9 cellular contexts compared by ENCODE assay signal in genomic region chr10:104809288-104810090, GRCh38.
DNase-seq lines count a peak whose midpoint lies in the region; ATAC-seq and TF ChIP-seq lines count a peak whose summit lies in the region.
"Had no signal": no experiment of that assay in that cellular context is flagged by ENCODE, and none has a peak within 500 bp of the region (broad histone marks: within the 10 kb centered on the region; RNA-seq: fewer than 3 reads in every experiment).

No MANE protein-coding gene starts in this region.

- no peaks in the 10 kb centered on the region for H4K20me1 ChIP-seq in MM.1S (ENCODE audit: insufficient read depth, low read length)

- peaks cover 0 to 9% (median under 1%) of the 10 kb centered on the region in 8 donors for H3K9me3 Mint-ChIP-seq in CD4-positive, alpha-beta memory T cell
- no peaks in the 10 kb centered on the region for H3K9me3 Mint-ChIP-seq in activated CD4-positive, alpha-beta T cell treated with anti-CD3 and anti-CD28 coated beads, Interleukin-2, amount 10 ng/mL, durations not matched to agents 7 days and 5 days

- H3F3A ChIP-seq in MM.1S (ENCODE audit: insufficient read depth, low read length): no peaks in the 10 kb centered on the region

- no peaks in the 10 kb centered on the region for H3K4me1 Mint-ChIP-seq in CD4-positive, alpha-beta memory T cell
- H3K4me1 Mint-ChIP-seq in activated CD4-positive, alpha-beta T cell treated with anti-CD3 and anti-CD28 coated beads, Interleukin-2, amount 10 ng/mL, durations not matched to agents 7 days and 5 days: peaks cover 6% of the 10 kb centered on the region

- H3K27me3 Mint-ChIP-seq in CD4-positive, alpha-beta memory T cell: peaks cover 2 to 5% of the 10 kb centered on the region in 2 donors
- H3K27me3 Mint-ChIP-seq in activated CD4-positive, alpha-beta T cell treated with anti-CD3 and anti-CD28 coated beads, Interleukin-2, amount 10 ng/mL, durations not matched to agents 7 days and 5 days: no peaks in the 10 kb centered on the region

- no peaks in the 10 kb centered on the region for H3K36me3 Mint-ChIP-seq in CD4-positive, alpha-beta memory T cell
- H3K36me3 Mint-ChIP-seq in activated CD4-positive, alpha-beta T cell treated with anti-CD3 and anti-CD28 coated beads, Interleukin-2, amount 10 ng/mL, durations not matched to agents 7 days and 5 days (ENCODE audit: low read depth): no peaks in the 10 kb centered on the region

- no peaks in the 10 kb centered on the region for H3K9me2 ChIP-seq in MM.1S (replicated peaks; ENCODE audit: insufficient read depth, low read length)

- 66 to 71% methylated on average over 6 of the region's 6 CpGs for WGBS in heart right ventricle, 2 donors

- no peak overlapping the region for H2AFZ ChIP-seq in MM.1S (ENCODE audit: low read length)

- no peak overlapping the region for H3K9ac ChIP-seq in MM.1S (ENCODE audit: low read length)

- H3K4me1 ChIP-seq in MM.1S (ENCODE audit: low read length): peaks cover 13% of the 10 kb centered on the region
- H3K4me1 ChIP-seq in CD4-positive, alpha-beta memory T cell (ENCODE audit: insufficient read depth, low read length): no peaks in the 10 kb centered on the region
- no peaks in the 10 kb centered on the region for H3K4me1 ChIP-seq in heart right ventricle

- peak; percentile 88 for DNase-seq in MM.1S
- DNase-seq in iPS DF 19.7 (ENCODE audit: low read depth, low spot score): peak; percentile 48
- no peak for DNase-seq in CD4-positive, alpha-beta memory T cell
- no peak for DNase-seq in NCI-H2196 (lab: John Stamatoyannopoulos, UW; ENCODE audit: unreplicated experiment)
- DNase-seq in heart right ventricle: no peak
- DNase-seq in activated CD4-positive, alpha-beta T cell treated with anti-CD3 and anti-CD28 coated beads, Interleukin-2, amount 10 ng/mL, durations not matched to agents 7 days and 5 days: no peak

- no peak overlapping the region for H3K4me3 Mint-ChIP-seq in CD4-positive, alpha-beta memory T cell
- no peak overlapping the region for H3K4me3 Mint-ChIP-seq in activated CD4-positive, alpha-beta T cell treated with anti-CD3 and anti-CD28 coated beads, Interleukin-2, amount 10 ng/mL, durations not matched to agents 7 days and 5 days

- peak overlapping the region; percentile 4; the same call in 1 of the 2 replicates for H3K4me3 ChIP-seq in MM.1S (ENCODE audit: low read length)
- H3K4me3 ChIP-seq in CD4-positive, alpha-beta memory T cell (ENCODE audit: low read length in 2 of 2): no peak overlapping the region
- H3K4me3 ChIP-seq in heart right ventricle: no peak overlapping the region
- H3K4me3 ChIP-seq: skin epidermis had no signal

- H3K36me3 ChIP-seq in MM.1S (replicated peaks; ENCODE audit: insufficient read depth, low read length): no peaks in the 10 kb centered on the region
- no peaks in the 10 kb centered on the region for H3K36me3 ChIP-seq in CD4-positive, alpha-beta memory T cell (ENCODE audit: insufficient read depth, low read length)
- H3K36me3 ChIP-seq in heart right ventricle: no peaks in the 10 kb centered on the region

- H3K79me2 ChIP-seq in MM.1S (ENCODE audit: low read length): no peaks in the 10 kb centered on the region

- intact Hi-C loops in CD4-positive, alpha-beta memory T cell (cut with micrococcal nuclease): no loop called here
- intact Hi-C loops in heart right ventricle (cut with DNase I): no loop called here

- H3K9me3 ChIP-seq in MM.1S (replicated peaks; ENCODE audit: insufficient read depth, low read length) (no peaks in the 10 kb centered on the region), heart right ventricle (peaks cover 0 to 9% (median 0%) of the 10 kb centered on the region in 11 donors)
- no peaks in the 10 kb centered on the region for H3K9me3 ChIP-seq in CD4-positive, alpha-beta memory T cell (ENCODE audit: control insufficient read depth in 1 of 2, low read length in 2 of 2)

- ATAC-seq in GM18508 (IDR thresholded peaks at IDR 0.05; ENCODE audit: insufficient read depth, unreplicated experiment): peak; percentile 88
- peak; percentile 72 for ATAC-seq in HG02610 (IDR thresholded peaks at IDR 0.05; ENCODE audit: unreplicated experiment)
- ATAC-seq in heart right ventricle: no peak

- H3K27ac Mint-ChIP-seq in CD4-positive, alpha-beta memory T cell: no peak overlapping the region
- no peak overlapping the region for H3K27ac Mint-ChIP-seq in activated CD4-positive, alpha-beta T cell treated with anti-CD3 and anti-CD28 coated beads, Interleukin-2, amount 10 ng/mL, durations not matched to agents 7 days and 5 days

- H3K27me3 ChIP-seq in MM.1S (replicated peaks; ENCODE audit: insufficient read depth, low read length) (no peaks in the 10 kb centered on the region), heart right ventricle (peaks cover 0 to 9% (median 0%) of the 10 kb centered on the region in 7 donors)
- H3K27me3 ChIP-seq in CD4-positive, alpha-beta memory T cell (ENCODE audit: insufficient read depth, low read length): no peaks in the 10 kb centered on the region

- TF ChIP-seq CTCF in MM.1S (IDR thresholded peaks at IDR 0.05; ENCODE audit: low read length): no peak
- no peak for TF ChIP-seq CTCF in heart right ventricle (IDR thresholded peaks at IDR 0.05)

- H3K4me2 ChIP-seq in MM.1S (ENCODE audit: low read depth, low read length): peak overlapping the region; percentile 64

- H3K27ac ChIP-seq in MM.1S (ENCODE audit: low read length) (peak overlapping the region; percentile 63; the same call in 1 of the 2 replicates), heart right ventricle (no peak overlapping the region)
- no peak overlapping the region for H3K27ac ChIP-seq in CD4-positive, alpha-beta memory T cell (ENCODE audit: low read depth, low read length)

- POLR2A ChIA-PET in CD4-positive, alpha-beta memory T cell (lab: Charles Lee; ENCODE audit: partially characterized antibody): no interaction called here
- POLR2A ChIA-PET in activated CD4-positive, alpha-beta T cell treated with anti-CD3 and anti-CD28 coated beads, Interleukin-2, amount 10 ng/mL, durations not matched to agents 7 days and 5 days (lab: Charles Lee): no interaction called here

- CTCF ChIA-PET in CD4-positive, alpha-beta memory T cell (lab: Charles Lee; ENCODE audit: partially characterized antibody): no interaction called here
- CTCF ChIA-PET in activated CD4-positive, alpha-beta T cell treated with anti-CD3 and anti-CD28 coated beads, Interleukin-2, amount 10 ng/mL, durations not matched to agents 7 days and 5 days (lab: Charles Lee): no interaction called here

Comparison
In these comparisons a context has a peak if more than half of its experiments do, and no peak if none do; other contexts are left out.
1. ATAC-seq: peak in GM18508 (single experiment) and HG02610 (single experiment); none in heart right ventricle (0 of 8).
2. DNase-seq: peak in MM.1S (single experiment) and iPS DF 19.7 (single experiment); none in CD4-positive, alpha-beta memory T cell (0 of 5), NCI-H2196 (single experiment), heart right ventricle (0 of 2) and activated CD4-positive, alpha-beta T cell treated with anti-CD3 and anti-CD28 coated beads, Interleukin-2, amount 10 ng/mL, durations not matched to agents 7 days and 5 days (single experiment).